ENCODE assay signal across 8 cellular contexts in genomic region chr3:11803977-11804903, GRCh38. TPM values are rescaled to one million over a fixed set of nuclear protein-coding genes. Genes with fewer than 3 reads are reported as not detected.
DNase-seq lines count a peak whose midpoint lies in the region; ATAC-seq and TF ChIP-seq lines count a peak whose summit lies in the region.

No MANE protein-coding gene starts in this region.

- H3K9me3 ChIP-seq in suprapubic skin, result no peaks in the 10 kb centered on the region

- peak; percentile 53 to 70 for TF ChIP-seq CTCF in suprapubic skin (IDR thresholded peaks at IDR 0.05)

- no peak for TF ChIP-seq EP300 in suprapubic skin (IDR thresholded peaks at IDR 0.05)

- H3K4me3 ChIP-seq in suprapubic skin, result no peak overlapping the region

- no peak for TF ChIP-seq POLR2A in suprapubic skin (IDR thresholded peaks at IDR 0.05)

- DNase-seq in CMK (ENCODE audit: low read depth), result peak; percentile 35
- peak; percentile 39 for DNase-seq in GM19238 (ENCODE audit: insufficient read length, low spot score)
- peak; percentile 62 for DNase-seq in LoVo (ENCODE audit: low spot score)
- peak; percentile 69 for DNase-seq in SW480 (ENCODE audit: low spot score)
- peak; percentile 77 for DNase-seq in cerebellar cortex (ENCODE audit: low spot score)
- peak; percentile 71 for DNase-seq in kidney tubule cell (ENCODE audit: low spot score)
- no peak for DNase-seq in suprapubic skin (ENCODE audit: low spot score in 2 of 2)

- peaks cover 52% of the 10 kb centered on the region for H3K36me3 ChIP-seq in suprapubic skin

- H3K27me3 ChIP-seq in suprapubic skin, result no peaks in the 10 kb centered on the region

- 34% methylated on average over 2 of the region's 2 CpGs for WGBS in suprapubic skin

- no peak for ATAC-seq in HG03139 (IDR thresholded peaks at IDR 0.05; ENCODE audit: unreplicated experiment)

- no peak overlapping the region for H3K27ac ChIP-seq in suprapubic skin

- no peaks in the 10 kb centered on the region for H3K4me1 ChIP-seq in suprapubic skin

RNA-seq across cellular contexts. Expression of gene TAMM41, which starts 42.4 kb away (rescaled TPM):
- 10 to 100 TPM in 2 of 4 donors, 1 to 10 TPM in 2; 9.2 to 36.6 (median 15.1) TPM for total RNA-seq in suprapubic skin

Comparison
In these comparisons a context has a peak if more than half of its experiments do, and no peak if none do; other contexts are left out.
1. DNase-seq: peak in CMK (single experiment), GM19238 (single experiment), LoVo (single experiment), SW480 (single experiment), cerebellar cortex (single experiment) and kidney tubule cell (single experiment); none in suprapubic skin (0 of 2).